In the genomic region with DNA sequence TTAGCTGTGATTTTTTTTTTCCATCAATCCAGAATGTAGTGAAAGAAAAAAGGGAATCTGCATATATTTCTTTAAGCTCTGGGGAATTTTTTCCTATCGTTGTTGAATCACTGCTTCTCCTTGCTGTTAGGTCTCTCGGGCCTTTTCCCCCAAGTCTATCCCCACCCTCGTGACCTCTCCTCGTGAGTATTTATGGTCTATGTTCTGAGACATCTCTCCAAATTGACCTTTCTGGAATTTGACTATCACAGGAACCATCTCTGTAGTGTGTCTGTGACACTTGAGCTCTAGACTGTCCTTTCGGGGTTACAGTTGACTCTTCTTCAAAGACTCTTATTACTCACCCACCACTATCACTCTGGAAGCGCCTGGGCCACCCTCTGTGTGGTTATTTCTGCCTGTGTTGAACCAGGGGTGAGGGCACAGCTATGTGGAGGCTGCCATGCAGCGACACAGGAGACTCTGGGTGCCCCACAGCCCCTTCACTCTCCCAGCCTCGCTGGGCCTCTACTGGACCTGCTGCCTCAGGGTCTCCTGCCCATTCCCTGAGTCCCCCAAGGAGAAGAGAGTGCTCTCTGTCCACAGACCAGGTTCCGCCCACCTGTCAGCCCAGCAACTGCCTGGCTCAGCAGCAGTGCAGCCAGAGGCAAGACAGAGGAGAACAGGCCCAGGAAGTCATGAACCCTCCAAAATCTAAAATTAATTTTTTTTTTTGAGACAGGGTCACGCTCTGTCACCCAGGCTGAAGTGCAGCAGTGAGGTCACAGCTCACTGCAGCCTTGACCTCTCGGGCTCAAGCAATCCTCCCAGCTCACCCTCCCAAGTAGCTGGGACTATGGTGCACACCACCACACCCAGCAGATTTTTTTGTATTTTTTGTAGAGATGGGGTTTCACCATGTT, we compare ENCODE assay signal across 14 cellular contexts. TPM values are rescaled to one million over a fixed set of nuclear protein-coding genes. Genes with fewer than 3 reads are reported as not detected.
DNase-seq lines count a peak whose midpoint lies in the region; ATAC-seq lines count a peak whose summit lies in the region.
"Had no signal": no experiment of that assay in that cellular context is flagged by ENCODE, and none has a peak within 500 bp of the region (broad histone marks: within the 10 kb centered on the region; RNA-seq: fewer than 3 reads in every experiment).

No MANE protein-coding gene starts in this region.

- no peak for DNase-seq in activated naive CD4-positive, alpha-beta T cell treated with anti-CD3 and anti-CD28 coated beads, Interleukin-2, amount 50 U/mL, for 72 hours (ENCODE audit: low spot score in 2 of 2)
- DNase-seq in activated naive CD4-positive, alpha-beta T cell treated with Interleukin-2 at 50 U/mL for 16 hours, result no peak
- no peak for DNase-seq in stimulated activated naive B cell treated with anti-CD40 and anti-IgM and Interleukin-4, amounts not matched to agents 10 μg/mL and 1 μg/mL and 100 μg/mL, for 72 hours
- DNase-seq in immature natural killer cell (no peak), NCI-H1092 (lab: John Stamatoyannopoulos, UW) (no peak)
- no peak for DNase-seq in stimulated activated CD4-positive, alpha-beta T cell treated with anti-CD3 and anti-CD28 coated beads, Interleukin-4, amount 100 ng/mL, for 24 hours
- DNase-seq: brain microvascular endothelial cell; GF-D8; GOT3; IMR-90; SHP77; stimulated activated naive CD4-positive, alpha-beta T cell treated with Interleukin-2 at 50 U/mL for 16 hours had no signal

- H3K36me3 Mint-ChIP-seq in activated naive CD4-positive, alpha-beta T cell treated with anti-CD3 and anti-CD28 coated beads, Interleukin-2, amount 50 U/mL, for 72 hours, result peaks cover 18 to 32% of the 10 kb centered on the region in 2 donors
- H3K36me3 Mint-ChIP-seq in stimulated activated naive B cell treated with anti-CD40 and anti-IgM and Interleukin-4, amounts not matched to agents 10 μg/mL and 1 μg/mL and 100 μg/mL, for 72 hours, result peaks cover 34 to 42% of the 10 kb centered on the region in 2 donors
- H3K36me3 Mint-ChIP-seq in immature natural killer cell, result peaks cover 8 to 18% (median 15%) of the 10 kb centered on the region in 3 donors

- H3K27me3 Mint-ChIP-seq in stimulated activated naive B cell treated with anti-CD40 and anti-IgM and Interleukin-4, amounts not matched to agents 10 μg/mL and 1 μg/mL and 100 μg/mL, for 72 hours, result no peaks in the 10 kb centered on the region
- H3K27me3 Mint-ChIP-seq in immature natural killer cell (ENCODE audit: low read depth in 3 of 3), result no peaks in the 10 kb centered on the region

- H3K9me3 Mint-ChIP-seq in activated naive CD4-positive, alpha-beta T cell treated with anti-CD3 and anti-CD28 coated beads, Interleukin-2, amount 50 U/mL, for 72 hours, result no peaks in the 10 kb centered on the region
- no peaks in the 10 kb centered on the region for H3K9me3 Mint-ChIP-seq in stimulated activated naive B cell treated with anti-CD40 and anti-IgM and Interleukin-4, amounts not matched to agents 10 μg/mL and 1 μg/mL and 100 μg/mL, for 72 hours
- H3K9me3 Mint-ChIP-seq in immature natural killer cell, result no peaks in the 10 kb centered on the region

- H3K4me3 Mint-ChIP-seq in stimulated activated naive B cell treated with anti-CD40 and anti-IgM and Interleukin-4, amounts not matched to agents 10 μg/mL and 1 μg/mL and 100 μg/mL, for 72 hours, result no peak overlapping the region
- H3K4me3 Mint-ChIP-seq in immature natural killer cell, result no peak overlapping the region

- ATAC-seq in activated naive CD4-positive, alpha-beta T cell treated with anti-CD3 and anti-CD28 coated beads, Interleukin-2, amount 50 U/mL, for 72 hours, result peak; percentile 66 to 89
- peak; percentile 84 for ATAC-seq in GM21825 (IDR thresholded peaks at IDR 0.05; ENCODE audit: unreplicated experiment)
- peak; percentile 66 for ATAC-seq in HG03565 (IDR thresholded peaks at IDR 0.05; ENCODE audit: unreplicated experiment)
- ATAC-seq in stimulated activated naive B cell treated with anti-CD40 and anti-IgM and Interleukin-4, amounts not matched to agents 10 μg/mL and 1 μg/mL and 100 μg/mL, for 72 hours (replicated peaks), result peak; percentile 38 to 72

- no peak overlapping the region for H3K27ac Mint-ChIP-seq in activated naive CD4-positive, alpha-beta T cell treated with anti-CD3 and anti-CD28 coated beads, Interleukin-2, amount 50 U/mL, for 72 hours
- peak overlapping the region; percentile 42 for H3K27ac Mint-ChIP-seq in stimulated activated naive B cell treated with anti-CD40 and anti-IgM and Interleukin-4, amounts not matched to agents 10 μg/mL and 1 μg/mL and 100 μg/mL, for 72 hours
- no peak overlapping the region for H3K27ac Mint-ChIP-seq in immature natural killer cell

- H3K4me1 Mint-ChIP-seq in stimulated activated naive B cell treated with anti-CD40 and anti-IgM and Interleukin-4, amounts not matched to agents 10 μg/mL and 1 μg/mL and 100 μg/mL, for 72 hours, result peaks cover 8 to 9% of the 10 kb centered on the region in 2 donors
- no peaks in the 10 kb centered on the region for H3K4me1 Mint-ChIP-seq in immature natural killer cell

RNA-seq across cellular contexts. Expression of gene PTPRN2, which starts 45.7 kb away (rescaled TPM):
- under 1 TPM; 0.35 to 0.61 TPM for total RNA-seq in activated naive CD4-positive, alpha-beta T cell treated with anti-CD3 and anti-CD28 coated beads, Interleukin-2, amount 50 U/mL, for 72 hours
- polyA plus RNA-seq in immature natural killer cell, result 1 to 10 TPM; 1.9 to 3.7 (median 2.2) TPM
- total RNA-seq: IMR-90 had no signal
